In the genomic region with DNA sequence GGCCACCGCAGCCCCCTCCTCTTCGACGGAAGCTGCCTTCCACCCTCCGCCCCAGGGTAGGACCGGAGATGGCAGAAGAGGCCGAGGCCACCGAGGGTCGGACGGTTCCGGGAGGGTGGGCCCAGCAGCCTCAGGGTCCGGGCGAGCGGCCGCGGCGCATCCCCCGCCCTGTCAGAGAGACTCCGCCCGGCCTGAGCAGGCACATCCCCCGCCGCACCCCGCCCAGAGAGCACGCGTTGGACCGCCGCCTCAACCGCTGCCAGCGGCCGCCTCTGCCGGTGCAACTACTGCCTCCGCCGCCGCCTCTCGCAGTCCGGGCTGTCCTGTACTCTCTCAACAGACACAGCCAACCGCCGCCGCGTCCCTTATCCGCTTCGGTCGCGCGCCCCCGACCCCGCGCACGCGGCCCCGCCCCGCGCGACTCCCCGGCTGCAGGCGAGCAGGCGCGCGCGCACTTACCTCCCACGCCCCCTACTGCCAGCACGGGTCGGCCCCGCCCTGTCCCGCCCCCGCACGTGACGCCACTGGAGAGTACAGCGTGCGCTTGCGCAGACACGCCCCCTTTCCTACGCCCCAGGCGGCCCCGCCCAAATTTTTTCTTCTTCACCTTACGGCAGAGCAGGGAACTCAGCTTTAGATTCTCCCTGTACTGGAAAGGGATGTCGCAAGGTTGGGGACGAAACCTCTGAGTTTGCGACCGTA, we compare ENCODE assay signal across 1 cellular context.
TF ChIP-seq lines count a peak whose summit lies in the region.

A gene with protein sequence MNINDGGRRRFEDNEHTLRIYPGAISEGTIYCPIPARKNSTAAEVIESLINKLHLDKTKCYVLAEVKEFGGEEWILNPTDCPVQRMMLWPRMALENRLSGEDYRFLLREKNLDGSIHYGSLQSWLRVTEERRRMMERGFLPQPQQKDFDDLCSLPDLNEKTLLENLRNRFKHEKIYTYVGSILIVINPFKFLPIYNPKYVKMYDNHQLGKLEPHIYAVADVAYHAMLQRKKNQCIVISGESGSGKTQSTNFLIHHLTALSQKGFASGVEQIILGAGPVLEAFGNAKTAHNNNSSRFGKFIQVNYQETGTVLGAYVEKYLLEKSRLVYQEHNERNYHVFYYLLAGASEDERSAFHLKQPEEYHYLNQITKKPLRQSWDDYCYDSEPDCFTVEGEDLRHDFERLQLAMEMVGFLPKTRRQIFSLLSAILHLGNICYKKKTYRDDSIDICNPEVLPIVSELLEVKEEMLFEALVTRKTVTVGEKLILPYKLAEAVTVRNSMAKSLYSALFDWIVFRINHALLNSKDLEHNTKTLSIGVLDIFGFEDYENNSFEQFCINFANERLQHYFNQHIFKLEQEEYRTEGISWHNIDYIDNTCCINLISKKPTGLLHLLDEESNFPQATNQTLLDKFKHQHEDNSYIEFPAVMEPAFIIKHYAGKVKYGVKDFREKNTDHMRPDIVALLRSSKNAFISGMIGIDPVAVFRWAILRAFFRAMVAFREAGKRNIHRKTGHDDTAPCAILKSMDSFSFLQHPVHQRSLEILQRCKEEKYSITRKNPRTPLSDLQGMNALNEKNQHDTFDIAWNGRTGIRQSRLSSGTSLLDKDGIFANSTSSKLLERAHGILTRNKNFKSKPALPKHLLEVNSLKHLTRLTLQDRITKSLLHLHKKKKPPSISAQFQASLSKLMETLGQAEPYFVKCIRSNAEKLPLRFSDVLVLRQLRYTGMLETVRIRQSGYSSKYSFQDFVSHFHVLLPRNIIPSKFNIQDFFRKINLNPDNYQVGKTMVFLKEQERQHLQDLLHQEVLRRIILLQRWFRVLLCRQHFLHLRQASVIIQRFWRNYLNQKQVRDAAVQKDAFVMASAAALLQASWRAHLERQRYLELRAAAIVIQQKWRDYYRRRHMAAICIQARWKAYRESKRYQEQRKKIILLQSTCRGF (N-terminal part only) (minus strand): TSS at position 453 of the 702 bp plus-strand sequence. CDS start 71,587 bp downstream, outside the sequence.

TF ChIP-seq in liver, 16 proteins besides CTCF, POLR2A, EP300 and RAD21 (continued from another document):
- TF ChIP-seq, protein P1, sequence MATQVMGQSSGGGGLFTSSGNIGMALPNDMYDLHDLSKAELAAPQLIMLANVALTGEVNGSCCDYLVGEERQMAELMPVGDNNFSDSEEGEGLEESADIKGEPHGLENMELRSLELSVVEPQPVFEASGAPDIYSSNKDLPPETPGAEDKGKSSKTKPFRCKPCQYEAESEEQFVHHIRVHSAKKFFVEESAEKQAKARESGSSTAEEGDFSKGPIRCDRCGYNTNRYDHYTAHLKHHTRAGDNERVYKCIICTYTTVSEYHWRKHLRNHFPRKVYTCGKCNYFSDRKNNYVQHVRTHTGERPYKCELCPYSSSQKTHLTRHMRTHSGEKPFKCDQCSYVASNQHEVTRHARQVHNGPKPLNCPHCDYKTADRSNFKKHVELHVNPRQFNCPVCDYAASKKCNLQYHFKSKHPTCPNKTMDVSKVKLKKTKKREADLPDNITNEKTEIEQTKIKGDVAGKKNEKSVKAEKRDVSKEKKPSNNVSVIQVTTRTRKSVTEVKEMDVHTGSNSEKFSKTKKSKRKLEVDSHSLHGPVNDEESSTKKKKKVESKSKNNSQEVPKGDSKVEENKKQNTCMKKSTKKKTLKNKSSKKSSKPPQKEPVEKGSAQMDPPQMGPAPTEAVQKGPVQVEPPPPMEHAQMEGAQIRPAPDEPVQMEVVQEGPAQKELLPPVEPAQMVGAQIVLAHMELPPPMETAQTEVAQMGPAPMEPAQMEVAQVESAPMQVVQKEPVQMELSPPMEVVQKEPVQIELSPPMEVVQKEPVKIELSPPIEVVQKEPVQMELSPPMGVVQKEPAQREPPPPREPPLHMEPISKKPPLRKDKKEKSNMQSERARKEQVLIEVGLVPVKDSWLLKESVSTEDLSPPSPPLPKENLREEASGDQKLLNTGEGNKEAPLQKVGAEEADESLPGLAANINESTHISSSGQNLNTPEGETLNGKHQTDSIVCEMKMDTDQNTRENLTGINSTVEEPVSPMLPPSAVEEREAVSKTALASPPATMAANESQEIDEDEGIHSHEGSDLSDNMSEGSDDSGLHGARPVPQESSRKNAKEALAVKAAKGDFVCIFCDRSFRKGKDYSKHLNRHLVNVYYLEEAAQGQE (IDR thresholded peaks at IDR 0.05), result peak; percentile 79
- TF ChIP-seq, protein P2, sequence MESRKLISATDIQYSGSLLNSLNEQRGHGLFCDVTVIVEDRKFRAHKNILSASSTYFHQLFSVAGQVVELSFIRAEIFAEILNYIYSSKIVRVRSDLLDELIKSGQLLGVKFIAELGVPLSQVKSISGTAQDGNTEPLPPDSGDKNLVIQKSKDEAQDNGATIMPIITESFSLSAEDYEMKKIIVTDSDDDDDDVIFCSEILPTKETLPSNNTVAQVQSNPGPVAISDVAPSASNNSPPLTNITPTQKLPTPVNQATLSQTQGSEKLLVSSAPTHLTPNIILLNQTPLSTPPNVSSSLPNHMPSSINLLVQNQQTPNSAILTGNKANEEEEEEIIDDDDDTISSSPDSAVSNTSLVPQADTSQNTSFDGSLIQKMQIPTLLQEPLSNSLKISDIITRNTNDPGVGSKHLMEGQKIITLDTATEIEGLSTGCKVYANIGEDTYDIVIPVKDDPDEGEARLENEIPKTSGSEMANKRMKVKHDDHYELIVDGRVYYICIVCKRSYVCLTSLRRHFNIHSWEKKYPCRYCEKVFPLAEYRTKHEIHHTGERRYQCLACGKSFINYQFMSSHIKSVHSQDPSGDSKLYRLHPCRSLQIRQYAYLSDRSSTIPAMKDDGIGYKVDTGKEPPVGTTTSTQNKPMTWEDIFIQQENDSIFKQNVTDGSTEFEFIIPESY (IDR thresholded peaks at IDR 0.05), result peak; percentile 81
- TF ChIP-seq EGR1 (IDR thresholded peaks at IDR 0.05; ENCODE audit: low read depth in 2 of 2) (peak; percentile 89 to 95), SP1 (IDR thresholded peaks at IDR 0.05) (peak; percentile 87), GABPA (IDR thresholded peaks at IDR 0.05 in 1 of 2, conservative IDR thresholded peaks at IDR 0.05 in 1 of 2) (peak in 1 of 2 donors; percentile 68), HNF4A (conservative IDR thresholded peaks at IDR 0.05) (peak in 1 of 2 donors; percentile 55)
TF ChIP-seq in liver: peak in this region for 6.
